Comparison of ENCODE assay signal across 8 cellular contexts in genomic region chr11:61294717-61295595, GRCh38. TPM values are rescaled to one million over a fixed set of nuclear protein-coding genes. Genes with fewer than 3 reads are reported as not detected.
DNase-seq lines count a peak whose midpoint lies in the region; ATAC-seq and TF ChIP-seq lines count a peak whose summit lies in the region.

A gene with protein sequence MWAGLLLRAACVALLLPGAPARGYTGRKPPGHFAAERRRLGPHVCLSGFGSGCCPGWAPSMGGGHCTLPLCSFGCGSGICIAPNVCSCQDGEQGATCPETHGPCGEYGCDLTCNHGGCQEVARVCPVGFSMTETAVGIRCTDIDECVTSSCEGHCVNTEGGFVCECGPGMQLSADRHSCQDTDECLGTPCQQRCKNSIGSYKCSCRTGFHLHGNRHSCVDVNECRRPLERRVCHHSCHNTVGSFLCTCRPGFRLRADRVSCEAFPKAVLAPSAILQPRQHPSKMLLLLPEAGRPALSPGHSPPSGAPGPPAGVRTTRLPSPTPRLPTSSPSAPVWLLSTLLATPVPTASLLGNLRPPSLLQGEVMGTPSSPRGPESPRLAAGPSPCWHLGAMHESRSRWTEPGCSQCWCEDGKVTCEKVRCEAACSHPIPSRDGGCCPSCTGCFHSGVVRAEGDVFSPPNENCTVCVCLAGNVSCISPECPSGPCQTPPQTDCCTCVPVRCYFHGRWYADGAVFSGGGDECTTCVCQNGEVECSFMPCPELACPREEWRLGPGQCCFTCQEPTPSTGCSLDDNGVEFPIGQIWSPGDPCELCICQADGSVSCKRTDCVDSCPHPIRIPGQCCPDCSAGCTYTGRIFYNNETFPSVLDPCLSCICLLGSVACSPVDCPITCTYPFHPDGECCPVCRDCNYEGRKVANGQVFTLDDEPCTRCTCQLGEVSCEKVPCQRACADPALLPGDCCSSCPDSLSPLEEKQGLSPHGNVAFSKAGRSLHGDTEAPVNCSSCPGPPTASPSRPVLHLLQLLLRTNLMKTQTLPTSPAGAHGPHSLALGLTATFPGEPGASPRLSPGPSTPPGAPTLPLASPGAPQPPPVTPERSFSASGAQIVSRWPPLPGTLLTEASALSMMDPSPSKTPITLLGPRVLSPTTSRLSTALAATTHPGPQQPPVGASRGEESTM (minus strand): TSS chr11:61295316. CDS start chr11:61295037, 279 bp downstream.

- BruUV-seq in Caco-2 (replicated peaks; lab: Mats Ljungman, UMichigan), result no TSS peak

- peak within 1 kb of the TSS; percentile 88 for H3K27ac Mint-ChIP-seq in Caco-2 (ENCODE audit: unreplicated experiment)

- H3K36me3 ChIP-seq in Caco-2 (ENCODE audit: control insufficient read depth, insufficient read depth, low read length), result peaks cover 3% of the 10 kb centered on the region
- peaks cover 32% of the 10 kb centered on the region for H3K36me3 ChIP-seq in HUES48 (ENCODE audit: control insufficient read depth, insufficient read depth, low read length)
- H3K36me3 ChIP-seq in rectal smooth muscle tissue (ENCODE audit: control insufficient read depth, insufficient read depth, low read length), result peaks cover 9% of the 10 kb centered on the region

- DNase-seq in Caco-2, result peak; percentile 71 to 82
- DNase-seq in RWPE1 (ENCODE audit: low spot score), result peak; percentile 45
- peak; percentile 34 to 64 (median 40) for DNase-seq in activated naive CD4-positive, alpha-beta T cell (lab: John Stamatoyannopoulos, UW)
- peak; percentile 72 for DNase-seq in Right ventricle myocardium superior
- no peak for DNase-seq in T1000 (lab: John Stamatoyannopoulos, UW)

- H3K27ac ChIP-seq in HUES48 (ENCODE audit: low read depth, low read length), result peak within 1 kb of the TSS; percentile 55
- peak within 1 kb of the TSS; percentile 73; the same call in 1 of the 2 replicates for H3K27ac ChIP-seq in RWPE1
- H3K27ac ChIP-seq in rectal smooth muscle tissue (ENCODE audit: low read depth, low read length), result no peak within 1 kb of the TSS

- no peaks in the 10 kb centered on the region for H3K27me3 Mint-ChIP-seq in Caco-2 (ENCODE audit: insufficient read depth, unreplicated experiment)

- H3K4me3 ChIP-seq in Caco-2 (ENCODE audit: low read depth, low read length) (peak within 1 kb of the TSS; percentile 80), HUES48 (ENCODE audit: low read depth, low read length) (peak within 1 kb of the TSS; percentile 91), rectal smooth muscle tissue (ENCODE audit: low read length) (peak within 1 kb of the TSS; percentile 72)

- peaks cover 32% of the 10 kb centered on the region for H3K4me1 ChIP-seq in Caco-2
- peaks cover 17% of the 10 kb centered on the region; the same call in 1 of the 2 replicates for H3K4me1 ChIP-seq in HUES48 (ENCODE audit: control insufficient read depth, insufficient read depth, low read length)
- H3K4me1 ChIP-seq in rectal smooth muscle tissue (ENCODE audit: control insufficient read depth, insufficient read depth, low read length), result no peaks in the 10 kb centered on the region

- H3K9ac ChIP-seq in HUES48 (ENCODE audit: low read depth, low read length) (peak within 1 kb of the TSS; percentile 89), rectal smooth muscle tissue (ENCODE audit: low read length) (peak within 1 kb of the TSS; percentile 11)

- TF ChIP-seq CTCF in Caco-2 (IDR thresholded peaks at IDR 0.05; ENCODE audit: insufficient read depth in 1 of 2, low read depth in 1 of 2, low read length in 1 of 2, severe bottlenecking in 1 of 2, unreplicated experiment in 1 of 2) (peak; percentile 19 to 41), RWPE1 (conservative IDR thresholded peaks at IDR 0.05; ENCODE audit: low read depth) (peak; percentile 49)

- POLR2A ChIA-PET in Caco-2 (lab: Charles Lee) (interaction anchor here (0.6 to 2.2 kb wide), 5 partner anchors 11 to 136 kb away, joined by 3 to 22 read pairs (median 3); partner anchors contain the start of genes CYB561A3 and TMEM138), RWPE1 (lab: Yijun Ruan, JAX; ENCODE audit: low non-redundant PET) (no interaction called here)

- H3K36me3 Mint-ChIP-seq in Caco-2 (ENCODE audit: insufficient read depth, unreplicated experiment), result peaks cover 31% of the 10 kb centered on the region

- intact Hi-C loops in Caco-2 (cut with micrococcal nuclease; ENCODE audit: unreplicated experiment), result loop anchor here (1.0 kb wide), 1 partner anchor 41 kb away; no protein-coding TSS in a partner anchor
- intact Hi-C loops in Right ventricle myocardium superior (cut with DNase I), result no loop called here

- CTCF ChIA-PET in Caco-2 (lab: Charles Lee), result interaction anchor here (0.6 to 1.8 kb wide), 8 partner anchors 17 to 381 kb away, joined by 3 to 6 read pairs (median 4); partner anchors contain the start of gene TMEM109
- CTCF ChIA-PET in RWPE1 (lab: Yijun Ruan, JAX), result interaction anchor here (0.7 to 2.3 kb wide), 4 partner anchors 13 to 1614 kb away, joined by 3 to 15 read pairs (median 3); no protein-coding TSS in a partner anchor

- H3K9me3 Mint-ChIP-seq in Caco-2 (ENCODE audit: unreplicated experiment), result no peaks in the 10 kb centered on the region

- H3K4me3 Mint-ChIP-seq in Caco-2 (ENCODE audit: unreplicated experiment), result peak within 1 kb of the TSS; percentile 96

- H3K4me1 Mint-ChIP-seq in Caco-2 (ENCODE audit: low read depth, unreplicated experiment), result peaks cover 12% of the 10 kb centered on the region

- H3K27me3 ChIP-seq in Caco-2 (replicated peaks; ENCODE audit: control insufficient read depth, insufficient read depth, low read length) (no peaks in the 10 kb centered on the region), HUES48 (ENCODE audit: control insufficient read depth, insufficient read depth, low read length) (peaks cover 11% of the 10 kb centered on the region), rectal smooth muscle tissue (ENCODE audit: control insufficient read depth, insufficient read depth, low read length) (peaks cover 17% of the 10 kb centered on the region)

- H3K9me3 ChIP-seq in Caco-2, result no peaks in the 10 kb centered on the region
- H3K9me3 ChIP-seq in HUES48 (ENCODE audit: control insufficient read depth, insufficient read depth, low read length), result no peaks in the 10 kb centered on the region

- peak; percentile 31 for ATAC-seq in GM19468 (IDR thresholded peaks at IDR 0.05; ENCODE audit: extremely low read depth, unreplicated experiment)
- peak; percentile 79 for ATAC-seq in Right ventricle myocardium superior (ENCODE audit: poor library complexity)

RNA-seq across cellular contexts. Expression of the gene that starts here (rescaled TPM):
- total RNA-seq in Caco-2 (2022) (17.7 and 18.6 TPM in 2 replicates), Right ventricle myocardium superior (0.73 TPM)

Comparison
In these comparisons a context has a peak if more than half of its experiments do, and no peak if none do; other contexts are left out.
1. RNA of the gene that starts here (total RNA-seq): 17.7 to 18.6 TPM in Caco-2; 0.73 TPM in Right ventricle myocardium superior (single experiment); every median in the first group is over 10 times any median in the second.
2. Peak in DNase-seq and ATAC-seq in Right ventricle myocardium superior; RNA of the gene not detected or under 1 TPM.
3. Peak in every context shown above with its lines, with median percentiles within 50 percentile points of each other: H3K4me3 ChIP-seq.